ENCODE assay signal across 1 cellular context in genomic region chr13:99559560-99559959, GRCh38.
A peak's percentile ranks its signal among the peaks of the same experiment; 100 is the strongest.
TF ChIP-seq lines count a peak whose summit lies in the region.

No MANE protein-coding gene starts in this region.

TF ChIP-seq in HepG2, 621 proteins besides CTCF, POLR2A, EP300 and RAD21 (continued from another document):
- TF ChIP-seq ZUFSP (CRISPR knock-in tag; IDR thresholded peaks at IDR 0.05; ENCODE audit: borderline replicate concordance) (no peak), ZNF30 (CRISPR knock-in tag; IDR thresholded peaks at IDR 0.05) (no peak), ZEB1 (IDR thresholded peaks at IDR 0.05; ENCODE audit: insufficient replicate concordance, low read depth) (no peak), ZNF570 (CRISPR knock-in tag; IDR thresholded peaks at IDR 0.05; ENCODE audit: borderline replicate concordance) (no peak), ZNF7 (CRISPR knock-in tag; IDR thresholded peaks at IDR 0.05) (no peak), ZFP91 (CRISPR knock-in tag; IDR thresholded peaks at IDR 0.05; ENCODE audit: borderline replicate concordance) (peak; percentile 87; the same call in 1 of the 2 replicates), FOXP4 (CRISPR knock-in tag; IDR thresholded peaks at IDR 0.05) (peak; percentile 49; the same call in 1 of the 2 replicates), FOXM1 (CRISPR knock-in tag; IDR thresholded peaks at IDR 0.05) (no peak), CENPBD1 (CRISPR knock-in tag; IDR thresholded peaks at IDR 0.05; ENCODE audit: borderline replicate concordance, low read depth) (no peak), ZNF614 (CRISPR knock-in tag; IDR thresholded peaks at IDR 0.05; ENCODE audit: borderline replicate concordance) (0 out of 2 replicates have a peak, but pooled peaks have one; percentile 42), MEIS2 (CRISPR knock-in tag; IDR thresholded peaks at IDR 0.05) (no peak), EZH2 (conservative IDR thresholded peaks at IDR 0.05; ENCODE audit: low read depth, low read length) (no peak), ONECUT2 (CRISPR knock-in tag; IDR thresholded peaks at IDR 0.05) (no peak), MIER3 (CRISPR knock-in tag; IDR thresholded peaks at IDR 0.05; ENCODE audit: borderline replicate concordance) (peak; percentile 26; the same call in 1 of the 2 replicates), CHD4 (IDR thresholded peaks at IDR 0.05; ENCODE audit: borderline replicate concordance, low read length) (no peak), TERF1 (CRISPR knock-in tag; IDR thresholded peaks at IDR 0.05) (no peak), ZNF577 (CRISPR knock-in tag; IDR thresholded peaks at IDR 0.05; ENCODE audit: borderline replicate concordance, low read depth) (no peak), MTERF4 (CRISPR knock-in tag; IDR thresholded peaks at IDR 0.05) (no peak), ETV6 (CRISPR knock-in tag; conservative IDR thresholded peaks at IDR 0.05) (no peak), HMGA1 (CRISPR knock-in tag; conservative IDR thresholded peaks at IDR 0.05) (no peak), HNF1B (CRISPR knock-in tag; IDR thresholded peaks at IDR 0.05) (no peak), MAX (IDR thresholded peaks at IDR 0.05) (peak; percentile 40), ZNF609 (CRISPR knock-in tag; IDR thresholded peaks at IDR 0.05; ENCODE audit: borderline replicate concordance) (peak; percentile 58; the same call in 1 of the 2 replicates), GABPB1 (CRISPR knock-in tag; IDR thresholded peaks at IDR 0.05) (no peak; the same call in 1 of the 2 replicates), ZFP36L2 (CRISPR knock-in tag; IDR thresholded peaks at IDR 0.05) (no peak), HOMEZ (CRISPR knock-in tag; IDR thresholded peaks at IDR 0.05; ENCODE audit: low read depth) (peak; percentile 68; the same call in 1 of the 2 replicates), KDM1A (CRISPR knock-in tag; IDR thresholded peaks at IDR 0.05) (no peak), GPBP1L1 (CRISPR knock-in tag; IDR thresholded peaks at IDR 0.05) (no peak), CEBPB (IDR thresholded peaks at IDR 0.05; ENCODE audit: borderline replicate concordance, low read depth, low read length) (peak; percentile 91), STAG1 (CRISPR knock-in tag; IDR thresholded peaks at IDR 0.05) (no peak), ATM (IDR thresholded peaks at IDR 0.05; ENCODE audit: borderline replicate concordance) (peak; percentile 89; the same call in 1 of the 2 replicates), IKZF1 (IDR thresholded peaks at IDR 0.05) (no peak), ZNF784 (CRISPR knock-in tag; IDR thresholded peaks at IDR 0.05; ENCODE audit: borderline replicate concordance) (no peak), KLF11 (CRISPR knock-in tag; IDR thresholded peaks at IDR 0.05) (no peak), ATF7-NPFF (CRISPR knock-in tag; IDR thresholded peaks at IDR 0.05; ENCODE audit: low read depth) (no peak), AGO2 (optimal IDR thresholded peaks at IDR 0.05; ENCODE audit: low read depth, low read length) (no peak), ZNF530 (CRISPR knock-in tag; IDR thresholded peaks at IDR 0.05; ENCODE audit: low read depth) (no peak), ZNF430 (CRISPR knock-in tag; IDR thresholded peaks at IDR 0.05) (no peak), SAFB2 (CRISPR knock-in tag; IDR thresholded peaks at IDR 0.05; ENCODE audit: borderline replicate concordance, low read depth) (no peak)
